In the genomic region with DNA sequence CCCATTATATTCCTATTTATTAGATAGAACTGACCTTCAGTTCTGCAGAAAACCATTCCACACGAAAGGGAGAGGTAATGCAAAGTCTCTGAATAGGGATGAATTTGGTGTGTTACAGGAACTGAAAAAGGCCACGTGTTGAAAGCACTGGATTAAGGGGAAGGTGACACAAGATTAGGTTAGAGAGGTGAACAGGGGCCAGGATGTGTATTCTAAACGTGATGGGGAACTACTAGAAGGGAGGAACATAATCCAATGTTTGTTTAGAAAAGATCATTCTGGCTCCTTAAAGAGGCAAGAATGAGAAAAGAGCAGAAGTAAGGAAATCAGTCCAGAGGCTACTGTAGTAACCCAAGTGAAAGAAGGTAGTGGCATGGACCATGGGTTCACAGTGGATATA, we compare ENCODE assay signal across 9 cellular contexts. TPM values are rescaled to one million over a fixed set of nuclear protein-coding genes. Genes with fewer than 3 reads are reported as not detected.
DNase-seq lines count a peak whose midpoint lies in the region; ATAC-seq and TF ChIP-seq lines count a peak whose summit lies in the region.
"Had no signal": no experiment of that assay in that cellular context is flagged by ENCODE, and none has a peak within 500 bp of the region (broad histone marks: within the 10 kb centered on the region; RNA-seq: fewer than 3 reads in every experiment).

No MANE protein-coding gene starts in this region.

- no peak for ATAC-seq in CD4-positive, alpha-beta T cell (ENCODE audit: poor library complexity)
- ATAC-seq in activated T-helper 17 cell treated with anti-CD3 and anti-CD28 coated beads, Interleukin-2, amount 50 U/mL, for 72 hours (replicated peaks): no peak
- no peak for ATAC-seq in GM21825 (IDR thresholded peaks at IDR 0.05; ENCODE audit: unreplicated experiment)

- H3K36me3 Mint-ChIP-seq in CD4-positive, alpha-beta T cell (ENCODE audit: low read depth): peaks cover 27% of the 10 kb centered on the region
- peaks cover 59% of the 10 kb centered on the region for H3K36me3 Mint-ChIP-seq in activated T-helper 17 cell treated with anti-CD3 and anti-CD28 coated beads, Interleukin-2, amount 50 U/mL, for 72 hours (ENCODE audit: low read depth)

- CTCF ChIA-PET in CD4-positive, alpha-beta T cell (lab: Charles Lee): no interaction called here

- peak overlapping the region; percentile 39 for H3K9ac ChIP-seq in muscle layer of colon (ENCODE audit: low read length)

- H3K36me3 ChIP-seq in muscle layer of colon (ENCODE audit: insufficient read depth, low read length): peaks cover 8% of the 10 kb centered on the region

- no peak overlapping the region for H3K27ac ChIP-seq in CD4-positive, alpha-beta T cell (ENCODE audit: low read depth, low read length)
- no peak overlapping the region for H3K27ac ChIP-seq in muscle layer of colon (ENCODE audit: low read depth, low read length)

- POLR2A ChIA-PET in CD4-positive, alpha-beta T cell (lab: Charles Lee): interaction anchor here (1.6 to 7.9 kb wide), 3 partner anchors 10 to 132 kb away, joined by 6 to 55 read pairs (median 32); a partner anchor contains a TSS

- intact Hi-C loops in CD4-positive, alpha-beta T cell (cut with DNase I, micrococcal nuclease): loop anchor here in 1 of 2 experiments (10.0 kb wide), 3 partner anchors 51 to 549 kb away; a partner anchor contains a TSS

- no peak for TF ChIP-seq CTCF in CD4-positive, alpha-beta T cell (IDR thresholded peaks at IDR 0.05)
- TF ChIP-seq CTCF in HFF-Myc (IDR thresholded peaks at IDR 0.05; ENCODE audit: low read depth, low read length, missing control alignments): no peak

- no peak for DNase-seq in CD4-positive, alpha-beta T cell
- no peak for DNase-seq in HFF-Myc (ENCODE audit: extremely low read depth, low read depth)
- DNase-seq in ACHN: no peak
- DNase-seq in DMS53 (lab: John Stamatoyannopoulos, UW): no peak
- DNase-seq in NCI-H1105 treated with DMSO at 0.1 percent for 48 hours (lab: John Stamatoyannopoulos, UW): no peak
- DNase-seq: stimulated activated CD4-positive, alpha-beta T cell treated with anti-CD3 and anti-CD28 coated beads, Interleukin-1b, Interleukin-23, amount 100 ng/mL, for 48 hours had no signal

- H3K27me3 ChIP-seq in CD4-positive, alpha-beta T cell (ENCODE audit: control insufficient read depth, insufficient read depth, low read length): no peaks in the 10 kb centered on the region
- no peaks in the 10 kb centered on the region for H3K27me3 ChIP-seq in muscle layer of colon (ENCODE audit: control insufficient read depth in 1 of 2, insufficient read depth in 2 of 2, low read length in 2 of 2)

- H3K9me3 Mint-ChIP-seq in CD4-positive, alpha-beta T cell: no peaks in the 10 kb centered on the region
- H3K9me3 Mint-ChIP-seq in activated T-helper 17 cell treated with anti-CD3 and anti-CD28 coated beads, Interleukin-2, amount 50 U/mL, for 72 hours: no peaks in the 10 kb centered on the region

- H3K27me3 Mint-ChIP-seq in CD4-positive, alpha-beta T cell: no peaks in the 10 kb centered on the region
- H3K27me3 Mint-ChIP-seq in activated T-helper 17 cell treated with anti-CD3 and anti-CD28 coated beads, Interleukin-2, amount 50 U/mL, for 72 hours: no peaks in the 10 kb centered on the region

- peak overlapping the region; percentile 95 for H3K27ac Mint-ChIP-seq in CD4-positive, alpha-beta T cell
- peak overlapping the region; percentile 82 for H3K27ac Mint-ChIP-seq in activated T-helper 17 cell treated with anti-CD3 and anti-CD28 coated beads, Interleukin-2, amount 50 U/mL, for 72 hours

- peaks cover 16% of the 10 kb centered on the region for H3K4me1 ChIP-seq in muscle layer of colon (ENCODE audit: insufficient read depth, low read length)

- in situ Hi-C loops in ACHN (cut with HindIII; ENCODE audit: low pct_ligation_motif_present, low pct_unique_long_range_greater_than_20kb, low sequenced_read_pairs): no loop called here

- H3K4me1 Mint-ChIP-seq in CD4-positive, alpha-beta T cell (ENCODE audit: low read depth): peaks cover 62% of the 10 kb centered on the region
- H3K4me1 Mint-ChIP-seq in activated T-helper 17 cell treated with anti-CD3 and anti-CD28 coated beads, Interleukin-2, amount 50 U/mL, for 72 hours: peaks cover 39% of the 10 kb centered on the region

- H3K4me3 ChIP-seq in HFF-Myc (replicated peaks; ENCODE audit: low read depth, low read length) (peak overlapping the region; percentile 66), muscle layer of colon (ENCODE audit: low read depth in 1 of 2, low read length in 2 of 2) (no peak overlapping the region)

- no peaks in the 10 kb centered on the region for H3K9me3 ChIP-seq in CD4-positive, alpha-beta T cell (ENCODE audit: control insufficient read depth, low read length)
- no peaks in the 10 kb centered on the region for H3K9me3 ChIP-seq in muscle layer of colon (ENCODE audit: low read length)

- H3K4me3 Mint-ChIP-seq in CD4-positive, alpha-beta T cell: peak overlapping the region; percentile 95
- H3K4me3 Mint-ChIP-seq in activated T-helper 17 cell treated with anti-CD3 and anti-CD28 coated beads, Interleukin-2, amount 50 U/mL, for 72 hours: peak overlapping the region; percentile 79

RNA-seq across cellular contexts. Expression of a gene that starts 6.3 kb away (rescaled TPM):
- total RNA-seq in CD4-positive, alpha-beta T cell: 10 to 100 TPM; 23.2 to 25.1 TPM
- 10 to 100 TPM; 16.5 to 42.7 TPM for total RNA-seq in activated T-helper 17 cell treated with anti-CD3 and anti-CD28 coated beads, Interleukin-2, amount 50 U/mL, for 72 hours

RNA-seq across cellular contexts. Expression of a gene that starts 11.0 kb away (rescaled TPM):
- total RNA-seq in CD4-positive, alpha-beta T cell: 1 to 10 TPM; 7.3 to 7.4 TPM
- 1 to 10 TPM; 2.0 to 3.0 TPM for total RNA-seq in activated T-helper 17 cell treated with anti-CD3 and anti-CD28 coated beads, Interleukin-2, amount 50 U/mL, for 72 hours

RNA-seq across cellular contexts. Expression of a gene that starts 55.0 kb away (rescaled TPM):
- total RNA-seq in CD4-positive, alpha-beta T cell: 1 to 10 TPM; 5.1 to 5.5 TPM
- 10 to 100 TPM in 1 of 2 donors, 1 to 10 TPM in 1; 2.1 to 14.8 TPM for total RNA-seq in activated T-helper 17 cell treated with anti-CD3 and anti-CD28 coated beads, Interleukin-2, amount 50 U/mL, for 72 hours
